9 cellular contexts compared by ENCODE assay signal in the genomic region with DNA sequence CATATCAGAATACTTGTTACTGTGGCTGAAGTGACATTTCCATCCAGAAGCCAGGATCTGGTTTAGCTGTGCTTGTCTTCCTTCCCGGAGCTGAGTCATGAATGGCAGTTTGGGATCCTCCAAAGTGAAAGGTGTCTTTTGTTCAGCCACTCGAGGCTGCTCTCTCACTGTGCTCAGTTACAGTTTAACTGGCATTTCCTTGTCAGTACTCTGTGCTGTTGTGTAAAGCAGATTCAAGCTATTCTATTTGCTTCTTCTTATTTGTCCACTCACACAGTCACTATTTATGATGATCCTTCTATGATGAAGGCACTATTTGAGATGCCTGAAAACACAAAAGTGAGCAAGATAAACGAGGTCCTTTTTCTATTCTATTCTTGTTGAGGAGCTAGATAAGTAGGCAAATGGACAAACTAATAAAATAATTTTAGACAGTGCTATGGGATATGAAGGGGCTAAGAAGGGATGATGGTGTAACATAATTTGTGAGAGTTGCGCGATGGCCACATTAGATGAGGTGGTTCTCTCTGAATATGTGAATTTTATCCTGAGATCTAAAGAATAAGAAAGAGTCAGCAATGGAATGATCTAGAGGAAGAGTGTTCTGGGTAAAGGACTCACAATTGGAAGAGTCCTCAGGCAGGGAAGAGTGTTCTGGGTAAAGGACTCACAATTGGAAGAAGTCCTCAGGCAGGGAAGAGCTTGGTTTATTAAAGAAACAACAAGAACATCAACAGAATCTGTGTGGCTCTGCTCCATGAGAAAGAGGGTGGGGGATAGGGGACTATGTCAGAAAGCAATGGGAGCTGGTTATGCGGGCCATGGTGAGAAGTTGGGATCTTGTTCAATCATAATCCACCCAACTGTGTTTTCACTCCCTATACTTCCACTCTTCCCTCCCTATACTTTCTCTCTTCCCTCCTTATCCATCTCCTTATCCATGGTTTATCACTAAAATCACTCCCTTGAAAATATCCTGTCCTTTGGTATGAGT. TPM values are rescaled to one million over a fixed set of nuclear protein-coding genes. Genes with fewer than 3 reads are reported as not detected.
A peak's percentile ranks its signal among the peaks of the same experiment; 100 is the strongest.
DNase-seq lines count a peak whose midpoint lies in the region; ATAC-seq and FAIRE-seq lines count a peak whose summit lies in the region.
"Had no signal": no experiment of that assay in that cellular context is flagged by ENCODE, and none has a peak within 500 bp of the region (broad histone marks: within the 10 kb centered on the region; RNA-seq: fewer than 3 reads in every experiment).

No MANE protein-coding gene starts in this region.

- no peak overlapping the region for H3K4me3 ChIP-seq in MG63

- no peak for FAIRE-seq in urothelium cell line (lab: Jason Lieb, UNC)

- H3K9me3 ChIP-seq in MG63: peaks cover 4% of the 10 kb centered on the region; the same call in 1 of the 2 replicates

- no peaks in the 10 kb centered on the region for H3K27me3 ChIP-seq in MG63

- DNase-seq in ELR (ENCODE audit: low read depth) (peak; percentile 76), MG63 (peak; percentile 55), fibroblast of peridontal ligament (ENCODE audit: extremely low read depth) (peak; percentile 49), renal cortical epithelial cell (ENCODE audit: low read depth) (peak; percentile 98), urothelium cell line (ENCODE audit: low spot score) (no peak)
- DNase-seq: glutamatergic neuron had no signal

- H3K36me3 ChIP-seq in MG63: no peaks in the 10 kb centered on the region

- no peak for ATAC-seq in GM18520 (IDR thresholded peaks at IDR 0.05; ENCODE audit: unreplicated experiment)
- ATAC-seq in GM21381 (IDR thresholded peaks at IDR 0.05; ENCODE audit: unreplicated experiment): no peak
- ATAC-seq in HG03571 (IDR thresholded peaks at IDR 0.05; ENCODE audit: unreplicated experiment): no peak

RNA-seq across cellular contexts. Expression of gene CYP24A1, which starts 40.1 kb away (rescaled TPM):
- not detected in 2 replicates for total RNA-seq in MG63 (2014; rRNA removed; shearing (Covaris generic); ENCODE audit: low replicate concordance)
- 6.6 and 15.5 TPM in 2 replicates for total RNA-seq in renal cortical epithelial cell
